ENCODE assay signal across 8 cellular contexts in the genomic region with DNA sequence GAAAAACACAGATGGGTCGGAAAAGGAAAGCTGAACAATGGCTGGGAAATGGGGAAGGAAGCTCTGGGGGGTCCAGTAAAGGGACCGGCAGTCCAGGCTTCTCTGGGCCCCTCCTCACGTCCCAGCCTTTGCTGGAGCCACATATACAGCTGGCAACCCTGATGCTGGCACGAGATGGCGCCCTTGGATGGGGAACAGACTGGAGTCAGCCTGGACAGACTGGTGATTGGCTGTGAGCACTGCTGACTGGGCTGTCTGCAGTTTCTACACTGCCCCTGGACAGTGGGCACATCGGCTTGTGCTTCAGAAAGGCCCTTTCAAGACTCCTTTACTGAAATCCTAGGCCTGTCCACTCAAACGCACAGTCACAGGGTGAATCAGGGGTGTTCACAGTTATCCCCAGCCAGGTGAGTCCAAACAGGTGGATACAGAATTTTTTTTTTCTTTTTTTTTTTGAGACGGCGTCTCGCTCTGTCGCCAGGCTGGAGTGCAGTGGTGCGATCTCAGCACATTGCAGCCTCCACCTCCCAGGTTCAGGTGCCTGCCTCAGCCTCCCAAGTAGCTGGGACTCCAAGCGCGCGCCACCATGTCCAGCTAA. TPM values are rescaled to one million over a fixed set of nuclear protein-coding genes. Genes with fewer than 3 reads are reported as not detected.
A peak's percentile ranks its signal among the peaks of the same experiment; 100 is the strongest.
DNase-seq lines count a peak whose midpoint lies in the region; ATAC-seq and TF ChIP-seq lines count a peak whose summit lies in the region.

No MANE protein-coding gene starts in this region.

- H3K27me3 Mint-ChIP-seq in CD14-positive monocyte (ENCODE audit: low read depth in 3 of 3), result peaks cover 15 to 25% (median 22%) of the 10 kb centered on the region in 3 donors
- H3K27me3 Mint-ChIP-seq in activated CD4-positive, alpha-beta memory T cell treated with anti-CD3 and anti-CD28 coated beads, Interleukin-2, amount 10 ng/mL, durations not matched to agents 7 days and 5 days, result peaks cover 35% of the 10 kb centered on the region
- H3K27me3 Mint-ChIP-seq in endothelial cell (ENCODE audit: unreplicated experiment), result peaks cover 4% of the 10 kb centered on the region

- H3K4me1 Mint-ChIP-seq in CD14-positive monocyte (peaks cover 3% of the 10 kb centered on the region), endothelial cell (ENCODE audit: unreplicated experiment) (peaks cover 16% of the 10 kb centered on the region)
- no peaks in the 10 kb centered on the region for H3K4me1 Mint-ChIP-seq in activated CD4-positive, alpha-beta memory T cell treated with anti-CD3 and anti-CD28 coated beads, Interleukin-2, amount 10 ng/mL, durations not matched to agents 7 days and 5 days

- peak; percentile 43 for ATAC-seq in HG02610 (IDR thresholded peaks at IDR 0.05; ENCODE audit: unreplicated experiment)
- no peak for ATAC-seq in HG03139 (IDR thresholded peaks at IDR 0.05; ENCODE audit: unreplicated experiment)

- POLR2A ChIA-PET in activated CD4-positive, alpha-beta memory T cell treated with anti-CD3 and anti-CD28 coated beads, Interleukin-2, amount 10 ng/mL, durations not matched to agents 7 days and 5 days (lab: Charles Lee), result interaction anchor here (1.5 kb wide), 1 partner anchor 220 kb away, joined by 3 read pairs; no protein-coding TSS in a partner anchor

- H3K27ac Mint-ChIP-seq in CD14-positive monocyte (no peak overlapping the region), endothelial cell (ENCODE audit: unreplicated experiment) (no peak overlapping the region)
- no peak overlapping the region for H3K27ac Mint-ChIP-seq in activated CD4-positive, alpha-beta memory T cell treated with anti-CD3 and anti-CD28 coated beads, Interleukin-2, amount 10 ng/mL, durations not matched to agents 7 days and 5 days

- intact Hi-C loops in CD14-positive monocyte (cut with micrococcal nuclease), result loop anchor here in 1 of 2 donors (1.0 kb wide), 1 partner anchor 222 kb away; no protein-coding TSS in a partner anchor

- CTCF ChIA-PET in activated CD4-positive, alpha-beta memory T cell treated with anti-CD3 and anti-CD28 coated beads, Interleukin-2, amount 10 ng/mL, durations not matched to agents 7 days and 5 days (lab: Charles Lee), result interaction anchor here (0.8 to 1.7 kb wide), 4 partner anchors 10 to 315 kb away, joined by 3 to 9 read pairs (median 3); no protein-coding TSS in a partner anchor

- H3K4me3 Mint-ChIP-seq in CD14-positive monocyte (no peak overlapping the region), endothelial cell (ENCODE audit: unreplicated experiment) (no peak overlapping the region)
- H3K4me3 Mint-ChIP-seq in activated CD4-positive, alpha-beta memory T cell treated with anti-CD3 and anti-CD28 coated beads, Interleukin-2, amount 10 ng/mL, durations not matched to agents 7 days and 5 days, result no peak overlapping the region

- peak; percentile 64 for TF ChIP-seq CTCF in CD14-positive monocyte (IDR thresholded peaks at IDR 0.05)
- TF ChIP-seq CTCF in endothelial cell (IDR thresholded peaks at IDR 0.05; ENCODE audit: unreplicated experiment), result peak; percentile 24

- DNase-seq in CD14-positive monocyte (ENCODE audit: low spot score), result peak; percentile 73
- DNase-seq in NCI-H748 (lab: John Stamatoyannopoulos, UW; ENCODE audit: unreplicated experiment), result peak; percentile 72
- DNase-seq in activated CD4-positive, alpha-beta memory T cell treated with anti-CD3 and anti-CD28 coated beads, Interleukin-2, amount 10 ng/mL, durations not matched to agents 7 days and 5 days, result peak; percentile 61
- peak; percentile 91 for DNase-seq in endothelial cell (ENCODE audit: low spot score)
- DNase-seq in midbrain (lab: John Stamatoyannopoulos, UW), result peak; percentile 81
- DNase-seq in stimulated activated CD8-positive, alpha-beta memory T cell treated with anti-CD3 and anti-CD28 coated beads, Interleukin-7, amount 100 ng/mL, for 24 hours (ENCODE audit: low read depth), result peak; percentile 10

- H3K9me3 Mint-ChIP-seq in CD14-positive monocyte, result no peaks in the 10 kb centered on the region
- H3K9me3 Mint-ChIP-seq in activated CD4-positive, alpha-beta memory T cell treated with anti-CD3 and anti-CD28 coated beads, Interleukin-2, amount 10 ng/mL, durations not matched to agents 7 days and 5 days, result no peaks in the 10 kb centered on the region
- no peaks in the 10 kb centered on the region for H3K9me3 Mint-ChIP-seq in endothelial cell (ENCODE audit: unreplicated experiment)

- H3K36me3 Mint-ChIP-seq in CD14-positive monocyte (no peaks in the 10 kb centered on the region), endothelial cell (ENCODE audit: low read depth, unreplicated experiment) (no peaks in the 10 kb centered on the region)
- H3K36me3 Mint-ChIP-seq in activated CD4-positive, alpha-beta memory T cell treated with anti-CD3 and anti-CD28 coated beads, Interleukin-2, amount 10 ng/mL, durations not matched to agents 7 days and 5 days (ENCODE audit: low read depth), result no peaks in the 10 kb centered on the region

RNA-seq across cellular contexts. Expression of gene ZBTB40, which starts 31.1 kb away (rescaled TPM):
- polyA plus RNA-seq in CD14-positive monocyte, result 1 to 10 TPM; 1.1 to 1.3 TPM
- total RNA-seq in activated CD4-positive, alpha-beta memory T cell treated with anti-CD3 and anti-CD28 coated beads, Interleukin-2, amount 10 ng/mL, durations not matched to agents 7 days and 5 days, result 10 to 100 TPM; 15.2 to 15.3 TPM
- total RNA-seq in endothelial cell (ENCODE audit: unreplicated experiment), result 18.9 TPM

Comparison
In these comparisons a context has a peak if more than half of its experiments do, and no peak if none do; other contexts are left out.
1. DNase-seq: peak in every context shown above with its lines; median percentile 91 in endothelial cell; 81 in midbrain; 73 in CD14-positive monocyte; 72 in NCI-H748; 61 in activated CD4-positive, alpha-beta memory T cell treated with anti-CD3 and anti-CD28 coated beads, Interleukin-2, amount 10 ng/mL, durations not matched to agents 7 days and 5 days; 10 in stimulated activated CD8-positive, alpha-beta memory T cell treated with anti-CD3 and anti-CD28 coated beads, Interleukin-7, amount 100 ng/mL, for 24 hours.